Comparison of ENCODE assay signal across 15 cellular contexts in genomic region chr14:36807727-36808126, GRCh38.
"Had no signal": no experiment of that assay in that cellular context is flagged by ENCODE, and none has a peak within 500 bp of the region (broad histone marks: within the 10 kb centered on the region; RNA-seq: fewer than 3 reads in every experiment).

No MANE protein-coding gene starts in this region.

- H3K4me1 ChIP-seq: right atrium auricular region, suprapubic skin had no signal

- H3K36me3 ChIP-seq: right atrium auricular region, suprapubic skin had no signal

- ATAC-seq: activated CD4-positive, CD25-positive, alpha-beta regulatory T cell treated with anti-CD3 and anti-CD28 coated beads, Interleukin-2, amount 50 U/mL, for 24 hours; natural killer cell treated with Interleukin-12 subunit alpha and Interleukin-12 subunit beta and Interleukin-15 and Interleukin-18, amount 100 ng/mL, for 72 hours; stimulated activated naive CD8-positive, alpha-beta T cell treated with anti-CD3 and anti-CD28 coated beads, Interleukin-15, Interleukin-2, amounts not matched to agents 100 U/mL and 50 U/mL, for 24 hours had no signal

- H3K4me3 ChIP-seq: right atrium auricular region, suprapubic skin had no signal

- H3K9me3 ChIP-seq: right atrium auricular region, suprapubic skin had no signal

- H3K27ac ChIP-seq: right atrium auricular region, suprapubic skin had no signal

- H3K27me3 ChIP-seq: right atrium auricular region, suprapubic skin had no signal

- DNase-seq: activated CD4-positive, alpha-beta T cell treated with anti-CD3 and anti-CD28 coated beads, Interleukin-2, amount 50 U/mL, for 1 hour; activated CD8-positive, alpha-beta memory T cell treated with anti-CD3 and anti-CD28 coated beads for 24 hours; anterior cingulate cortex; effector memory CD4-positive, alpha-beta T cell; head of caudate nucleus; nucleus accumbens; posterior cingulate gyrus; stimulated activated CD4-positive, alpha-beta T cell treated with anti-CD3 and anti-CD28 coated beads, Interleukin-4, amount 100 ng/mL, for 4 hours; stimulated activated CD8-positive, alpha-beta memory T cell treated with anti-CD3 and anti-CD28 coated beads, Interleukin-4, amount 100 ng/mL, for 48 hours; stimulated activated naive CD8-positive, alpha-beta T cell treated with anti-CD3 and anti-CD28 coated beads, Interleukin-15, Interleukin-2, amounts not matched to agents 100 U/mL and 50 U/mL, for 24 hours; T1000 had no signal
